17 cellular contexts compared by ENCODE assay signal in genomic region chr1:116911779-116912469, GRCh38. TPM values are rescaled to one million over a fixed set of nuclear protein-coding genes. Genes with fewer than 3 reads are reported as not detected.
A peak's percentile ranks its signal among the peaks of the same experiment; 100 is the strongest.
DNase-seq lines count a peak whose midpoint lies in the region; ATAC-seq and TF ChIP-seq lines count a peak whose summit lies in the region.
"Had no signal": no experiment of that assay in that cellular context is flagged by ENCODE, and none has a peak within 500 bp of the region (broad histone marks: within the 10 kb centered on the region; RNA-seq: fewer than 3 reads in every experiment).

No MANE protein-coding gene starts in this region.

- H3K27me3 ChIP-seq in HAP-1 (ENCODE audit: low read depth) (no peaks in the 10 kb centered on the region), foreskin keratinocyte (no peaks in the 10 kb centered on the region)
- H3K27me3 ChIP-seq: ascending aorta, SJCRH30 had no signal

- H3K9me3 ChIP-seq in HAP-1 (no peaks in the 10 kb centered on the region), SK-N-MC (ENCODE audit: low read depth, low read length) (no peaks in the 10 kb centered on the region)
- H3K9me3 ChIP-seq: ascending aorta, SJCRH30 had no signal

- ATAC-seq in foreskin keratinocyte: no peak

- TF ChIP-seq CTCF in foreskin keratinocyte (conservative IDR thresholded peaks at IDR 0.05): peak; percentile 40
- TF ChIP-seq CTCF in endothelial cell (IDR thresholded peaks at IDR 0.05; ENCODE audit: unreplicated experiment): no peak

- H3K36me3 ChIP-seq in HAP-1 (replicated peaks): no peaks in the 10 kb centered on the region
- no peaks in the 10 kb centered on the region for H3K36me3 ChIP-seq in SK-N-MC (ENCODE audit: insufficient read depth, low read length)
- H3K36me3 ChIP-seq: ascending aorta, SJCRH30 had no signal

- peaks cover 33% of the 10 kb centered on the region for H3K4me1 ChIP-seq in HAP-1
- H3K4me1 ChIP-seq in foreskin keratinocyte: peaks cover 65% of the 10 kb centered on the region

- no peak overlapping the region for H3K4me3 Mint-ChIP-seq in endothelial cell (ENCODE audit: unreplicated experiment)
- H3K4me3 Mint-ChIP-seq: CD4-positive, CD25-positive, alpha-beta regulatory T cell; naive B cell; type B pancreatic cell had no signal

- DNase-seq in HAP-1 (ENCODE audit: low spot score in 2 of 2): no peak
- DNase-seq in SK-N-MC (ENCODE audit: low read depth, low spot score): no peak
- DNase-seq in foreskin keratinocyte: no peak
- DNase-seq in skeletal muscle cell (ENCODE audit: low read depth): no peak
- DNase-seq in endothelial cell (ENCODE audit: low spot score): no peak
- DNase-seq in T1000 (lab: John Stamatoyannopoulos, UW): no peak
- no peak for DNase-seq in superior temporal gyrus (ENCODE audit: extremely low spot score)
- DNase-seq in SW 1271 (lab: John Stamatoyannopoulos, UW): no peak
- DNase-seq: activated CD4-positive, alpha-beta T cell treated with anti-CD3 and anti-CD28 coated beads, Interleukin-2, amount 50 U/mL, for 48 hours; CD4-positive, CD25-positive, alpha-beta regulatory T cell; effector memory CD4-positive, alpha-beta T cell; naive B cell had no signal

- peaks cover 10% of the 10 kb centered on the region for H3K27me3 Mint-ChIP-seq in endothelial cell (ENCODE audit: unreplicated experiment)
- H3K27me3 Mint-ChIP-seq: CD4-positive, CD25-positive, alpha-beta regulatory T cell; type B pancreatic cell had no signal

- no peak overlapping the region for H3K27ac Mint-ChIP-seq in endothelial cell (ENCODE audit: unreplicated experiment)
- H3K27ac Mint-ChIP-seq: activated T-helper 2 cell treated with anti-CD3 and anti-CD28 coated beads, Interferon-gamma antibody, Interleukin-2, Interleukin-4, amounts not matched to agents 10 μg/mL and 5 μg/mL and 100 μg/mL, durations not matched to agents 14 hours and 24 hours and 36 hours; CD4-positive, CD25-positive, alpha-beta regulatory T cell; naive B cell; progenitor cell of endocrine pancreas; type B pancreatic cell had no signal

- H3K4me3 ChIP-seq in HAP-1 (peak overlapping the region; percentile 81), SK-N-MC (peak overlapping the region; percentile 88), skeletal muscle cell (ENCODE audit: low read depth, low read length) (peak overlapping the region; percentile 69)

- no peaks in the 10 kb centered on the region for H3K9me3 Mint-ChIP-seq in endothelial cell (ENCODE audit: unreplicated experiment)
- H3K9me3 Mint-ChIP-seq: activated T-helper 2 cell treated with anti-CD3 and anti-CD28 coated beads, Interferon-gamma antibody, Interleukin-2, Interleukin-4, amounts not matched to agents 10 μg/mL and 5 μg/mL and 100 μg/mL, durations not matched to agents 14 hours and 24 hours and 36 hours; CD4-positive, CD25-positive, alpha-beta regulatory T cell; naive B cell; type B pancreatic cell had no signal

- no peaks in the 10 kb centered on the region for H3K36me3 Mint-ChIP-seq in endothelial cell (ENCODE audit: low read depth, unreplicated experiment)
- H3K36me3 Mint-ChIP-seq: CD4-positive, CD25-positive, alpha-beta regulatory T cell; naive B cell; type B pancreatic cell had no signal

- in situ Hi-C loops in HAP-1 (cut with MboI; ENCODE audit: low sequenced_read_pairs): no loop called here

- H3K9ac ChIP-seq in SK-N-MC (ENCODE audit: insufficient read length): no peak overlapping the region

- peaks cover 8% of the 10 kb centered on the region for H3K4me1 Mint-ChIP-seq in endothelial cell (ENCODE audit: unreplicated experiment)

- H3K27ac ChIP-seq in SK-N-MC: no peak overlapping the region
- H3K27ac ChIP-seq in foreskin keratinocyte: peak overlapping the region; percentile 93

RNA-seq across cellular contexts. Expression of gene PTGFRN, which starts 2.2 kb away (rescaled TPM):
- 171 and 183 TPM in 2 replicates for total RNA-seq in foreskin keratinocyte
- 147 and 151 TPM in 2 replicates for polyA plus RNA-seq in foreskin keratinocyte
- total RNA-seq in endothelial cell (ENCODE audit: unreplicated experiment): 23.7 TPM
